ENCODE assay signal across 8 cellular contexts in the genomic region with DNA sequence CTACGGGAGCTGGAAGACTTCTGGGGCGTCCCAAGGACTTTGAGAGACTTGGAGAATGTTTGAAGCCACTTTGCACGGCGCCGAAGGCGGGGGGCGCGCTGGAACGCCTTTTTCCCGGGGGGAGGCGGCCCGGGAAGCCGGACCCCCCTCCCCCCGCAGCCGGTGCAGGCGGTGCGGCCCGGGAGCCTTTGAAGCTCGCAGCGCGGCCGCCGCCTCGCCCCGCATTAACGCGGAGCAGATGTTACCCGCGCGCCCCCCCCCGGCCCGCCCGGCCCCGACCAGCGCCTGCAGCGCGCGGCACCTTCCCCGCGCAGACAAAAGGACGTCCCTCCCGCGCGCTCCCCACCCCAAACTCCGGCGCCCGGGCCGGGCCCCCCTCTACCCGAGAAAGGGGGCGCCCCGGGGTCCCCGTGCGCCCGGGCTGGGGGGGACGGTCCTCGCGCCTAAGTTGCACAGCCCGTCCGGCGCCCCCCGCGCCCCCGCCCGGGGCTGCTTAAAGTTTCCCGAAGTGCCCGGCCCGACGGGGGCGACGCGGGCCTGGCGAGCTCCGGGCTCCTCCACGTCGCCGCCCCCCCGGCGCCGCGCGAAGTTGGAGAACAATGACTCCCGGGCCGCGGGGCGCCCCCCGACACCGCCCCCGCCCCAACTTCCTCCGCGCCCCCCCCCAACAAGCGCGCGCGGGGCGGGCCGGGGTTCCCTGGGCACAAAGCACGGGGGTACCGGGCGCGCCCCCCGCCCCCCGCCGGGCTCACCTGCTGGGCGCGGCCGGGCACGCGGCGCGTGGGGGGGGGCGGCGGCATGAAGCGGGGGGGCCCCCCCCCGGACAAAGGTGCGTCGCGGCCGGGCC. TPM values are rescaled to one million over a fixed set of nuclear protein-coding genes. Genes with fewer than 3 reads are reported as not detected.
A peak's percentile ranks its signal among the peaks of the same experiment; 100 is the strongest.
DNase-seq lines count a peak whose midpoint lies in the region; ATAC-seq, FAIRE-seq and TF ChIP-seq lines count a peak whose summit lies in the region.

No MANE protein-coding gene starts in this region.

- peak overlapping the region; percentile 66 for H3K27ac ChIP-seq in RWPE2 (ENCODE audit: poor library complexity, severe bottlenecking)
- H3K27ac ChIP-seq in astrocyte (ENCODE audit: low read depth, low read length), result peak overlapping the region; percentile 49

- peak; percentile 67 for DNase-seq in NCI-H82 (lab: John Stamatoyannopoulos, UW)
- no peak for DNase-seq in NCI-H82 treated with DMSO at 0.1 percent for 48 hours (lab: John Stamatoyannopoulos, UW; ENCODE audit: unreplicated experiment)
- DNase-seq in RWPE2 (ENCODE audit: low spot score), result no peak
- DNase-seq in astrocyte (ENCODE audit: low read depth), result no peak
- peak; percentile 13 to 48 for DNase-seq in stimulated activated CD4-positive, alpha-beta T cell treated with anti-CD3 and anti-CD28 coated beads, Interleukin-15, amount 100 ng/mL, for 1 hour (ENCODE audit: low read depth in 1 of 2, low spot score in 1 of 2)
- DNase-seq in NCI-H2107 treated with DMSO at 0.1 percent for 48 hours (lab: John Stamatoyannopoulos, UW; ENCODE audit: unreplicated experiment), result no peak

- peak overlapping the region; percentile 85 for H3K27ac Mint-ChIP-seq in astrocyte (ENCODE audit: unreplicated experiment)

- H3K9ac ChIP-seq in astrocyte (ENCODE audit: low read length), result peak overlapping the region; percentile 86

- TF ChIP-seq CTCF in RWPE2 (IDR thresholded peaks at IDR 0.05; ENCODE audit: poor library complexity, severe bottlenecking) (no peak), astrocyte (IDR thresholded peaks at IDR 0.05; ENCODE audit: insufficient read depth, low read depth, low read length) (no peak)

- ATAC-seq in RWPE2 (ENCODE audit: low read depth) (no peak), GM21576 (IDR thresholded peaks at IDR 0.05; ENCODE audit: unreplicated experiment) (no peak)

- no peaks in the 10 kb centered on the region for H3K4me1 Mint-ChIP-seq in astrocyte (ENCODE audit: low read depth, unreplicated experiment)

- FAIRE-seq in astrocyte (lab: Jason Lieb, UNC), result no peak

- no peaks in the 10 kb centered on the region for H3K9me3 ChIP-seq in RWPE2 (ENCODE audit: severe bottlenecking)
- no peaks in the 10 kb centered on the region for H3K9me3 ChIP-seq in astrocyte (ENCODE audit: insufficient read depth, low read depth, low read length)
- H3K9me3 ChIP-seq in iPS-18c (ENCODE audit: control insufficient read depth, insufficient read depth, low read length), result peaks cover 8% of the 10 kb centered on the region

- H3K36me3 Mint-ChIP-seq in astrocyte (ENCODE audit: low read depth, unreplicated experiment), result peaks cover 3% of the 10 kb centered on the region

- H3K9me3 Mint-ChIP-seq in astrocyte (ENCODE audit: unreplicated experiment), result no peaks in the 10 kb centered on the region

- peak overlapping the region; percentile 99 for H3K4me2 ChIP-seq in astrocyte (ENCODE audit: low read length)

- H3K36me3 ChIP-seq in RWPE2 (ENCODE audit: low read depth), result peaks cover 19% of the 10 kb centered on the region
- no peaks in the 10 kb centered on the region for H3K36me3 ChIP-seq in astrocyte (ENCODE audit: insufficient read depth, low read length)

- H3K79me2 ChIP-seq in astrocyte (ENCODE audit: insufficient read depth, low read length), result peaks cover 50% of the 10 kb centered on the region

- H3K4me3 ChIP-seq in RWPE2 (ENCODE audit: severe bottlenecking), result peak overlapping the region; percentile 96
- H3K4me3 ChIP-seq in astrocyte (ENCODE audit: insufficient read depth, low read depth, low read length), result peak overlapping the region; percentile 84
- H3K4me3 ChIP-seq in iPS-18c (ENCODE audit: insufficient read depth, low read depth, low read length), result peak overlapping the region; percentile 84

- H3K4me1 ChIP-seq in RWPE2 (ENCODE audit: insufficient read depth, poor library complexity, severe bottlenecking), result no peaks in the 10 kb centered on the region
- peaks cover 3% of the 10 kb centered on the region for H3K4me1 ChIP-seq in astrocyte (ENCODE audit: insufficient read depth, low read length)

- H3K27me3 ChIP-seq in RWPE2 (ENCODE audit: insufficient read depth, poor library complexity, severe bottlenecking), result no peaks in the 10 kb centered on the region
- no peaks in the 10 kb centered on the region for H3K27me3 ChIP-seq in astrocyte (ENCODE audit: insufficient read depth, low read length)

- no peak overlapping the region for H2AFZ ChIP-seq in astrocyte (ENCODE audit: low read depth, low read length)

- H4K20me1 ChIP-seq in astrocyte (ENCODE audit: insufficient read depth, low read length), result peaks cover 46% of the 10 kb centered on the region

- H3K4me3 Mint-ChIP-seq in astrocyte (ENCODE audit: unreplicated experiment), result peak overlapping the region; percentile 92

- H3K27me3 Mint-ChIP-seq in astrocyte (ENCODE audit: low read depth, unreplicated experiment), result peaks cover 2% of the 10 kb centered on the region

RNA-seq across cellular contexts. Expression of a gene that starts 0.6 kb away (rescaled TPM):
- 156 and 173 TPM in 2 replicates for total RNA-seq in astrocyte

RNA-seq across cellular contexts. Expression of a gene that starts 46.5 kb away (rescaled TPM):
- 255 and 257 TPM in 2 replicates for total RNA-seq in astrocyte

RNA-seq across cellular contexts. Expression of a gene that starts 59.1 kb away (rescaled TPM):
- 64.0 and 71.9 TPM in 2 replicates for total RNA-seq in astrocyte

Comparison
In these comparisons a context has a peak if more than half of its experiments do, and no peak if none do; other contexts are left out.
1. DNase-seq: peak in NCI-H82 (single experiment) and stimulated activated CD4-positive, alpha-beta T cell treated with anti-CD3 and anti-CD28 coated beads, Interleukin-15, amount 100 ng/mL, for 1 hour (2 of 2); none in NCI-H82 treated with DMSO at 0.1 percent for 48 hours (single experiment), RWPE2 (single experiment), astrocyte (single experiment) and NCI-H2107 treated with DMSO at 0.1 percent for 48 hours (single experiment).
2. Peak in every context shown above with its lines, with median percentiles within 50 percentile points of each other: H3K4me3 ChIP-seq.